Comparison of ENCODE assay signal across 8 cellular contexts in the genomic region with DNA sequence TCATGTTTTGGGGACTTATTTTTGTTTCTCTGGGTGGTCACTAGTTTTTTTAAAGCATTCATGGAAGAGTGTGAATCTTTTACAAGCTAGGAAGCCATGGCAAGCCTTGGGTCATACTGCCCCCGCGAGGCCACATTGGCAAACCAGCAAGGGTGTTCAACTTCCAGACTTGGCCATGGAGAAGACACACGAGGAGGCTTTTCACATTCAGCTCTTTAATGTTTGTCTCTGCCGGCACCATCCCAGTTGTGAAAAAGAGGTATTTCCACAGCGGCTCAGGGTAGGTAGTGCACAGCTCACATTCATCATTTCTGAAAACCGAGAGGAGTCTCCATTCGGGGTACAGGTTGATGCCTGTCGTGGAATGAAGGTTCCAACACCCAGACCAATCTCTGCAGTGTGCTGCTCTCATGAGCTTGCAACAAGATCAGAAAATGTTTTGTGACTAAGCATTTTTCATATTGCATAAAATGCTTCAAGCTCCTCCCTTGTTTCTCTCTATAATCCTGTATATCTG. TPM values are rescaled to one million over a fixed set of nuclear protein-coding genes. Genes with fewer than 3 reads are reported as not detected.
DNase-seq lines count a peak whose midpoint lies in the region; ATAC-seq, FAIRE-seq and TF ChIP-seq lines count a peak whose summit lies in the region.

No MANE protein-coding gene starts in this region.

- H3K4me1 ChIP-seq in liver (ENCODE audit: control insufficient read depth in 4 of 4, insufficient read depth in 4 of 4, low read length in 3 of 4) = peaks cover 0 to 10% (median 7%) of the 10 kb centered on the region in 4 donors

- no peak for ATAC-seq in GM18520 (IDR thresholded peaks at IDR 0.05; ENCODE audit: unreplicated experiment)
- no peak for ATAC-seq in HG02759 (IDR thresholded peaks at IDR 0.05; ENCODE audit: unreplicated experiment)

- H3K4me3 ChIP-seq in LNCaP clone FGC (ENCODE audit: low read depth, low read length) = no peak overlapping the region
- H3K4me3 ChIP-seq in liver (ENCODE audit: low read depth in 1 of 3, low read length in 3 of 3) = no peak overlapping the region

- no peaks in the 10 kb centered on the region for H3K36me3 ChIP-seq in liver (ENCODE audit: control insufficient read depth in 4 of 4, insufficient read depth in 3 of 4, low read depth in 1 of 4, low read length in 3 of 4)

- DNase-seq in D721Med (ENCODE audit: insufficient read length, low spot score) = no peak
- DNase-seq in LNCaP clone FGC (ENCODE audit: low read depth) = peak; percentile 46
- DNase-seq in activated CD4-positive, alpha-beta T cell treated with anti-CD3 and anti-CD28 coated beads for 1 hour = peak; percentile 44
- DNase-seq in cerebellum (ENCODE audit: low spot score) = peak; percentile 29
- peak; percentile 37 for DNase-seq in stimulated activated CD8-positive, alpha-beta memory T cell treated with anti-CD3 and anti-CD28 coated beads, Interleukin-15, amount 100 ng/mL, for 1 hour (ENCODE audit: low read depth)

- 42% methylated on average over 8 of the region's 8 CpGs for WGBS in liver

- no peak overlapping the region for H3K27ac ChIP-seq in liver (ENCODE audit: low read depth in 1 of 2, low read length in 2 of 2)

- TF ChIP-seq RAD21 in liver (IDR thresholded peaks at IDR 0.05) = peak; percentile 78 to 83

- H3K9me3 ChIP-seq in liver (ENCODE audit: control insufficient read depth in 4 of 4, low read length in 3 of 4) = no peaks in the 10 kb centered on the region

- no peak overlapping the region for H3K9ac ChIP-seq in liver (ENCODE audit: low read depth in 1 of 2, low read length in 2 of 2)

- FAIRE-seq in D721Med (lab: Jason Lieb, UNC) = no peak

- H3K27me3 ChIP-seq in liver (ENCODE audit: control insufficient read depth in 4 of 4, insufficient read depth in 4 of 4, low read length in 3 of 4) = peaks cover 0 to 5% (median 0%) of the 10 kb centered on the region in 4 donors

- TF ChIP-seq CTCF in D721Med (IDR thresholded peaks at IDR 0.05; ENCODE audit: insufficient read depth, missing control alignments) = peak; percentile 79
- peak; percentile 94 for TF ChIP-seq CTCF in LNCaP clone FGC (IDR thresholded peaks at IDR 0.05; ENCODE audit: control insufficient read depth, extremely low read depth, insufficient read depth)
- peak; percentile 55 for TF ChIP-seq CTCF in liver (IDR thresholded peaks at IDR 0.05; ENCODE audit: low read depth, low read length, missing input control)

TF ChIP-seq in liver, 16 proteins besides CTCF, POLR2A, EP300 and RAD21:
- no peak for TF ChIP-seq SP1 (IDR thresholded peaks at IDR 0.05)
- TF ChIP-seq, protein P1, sequence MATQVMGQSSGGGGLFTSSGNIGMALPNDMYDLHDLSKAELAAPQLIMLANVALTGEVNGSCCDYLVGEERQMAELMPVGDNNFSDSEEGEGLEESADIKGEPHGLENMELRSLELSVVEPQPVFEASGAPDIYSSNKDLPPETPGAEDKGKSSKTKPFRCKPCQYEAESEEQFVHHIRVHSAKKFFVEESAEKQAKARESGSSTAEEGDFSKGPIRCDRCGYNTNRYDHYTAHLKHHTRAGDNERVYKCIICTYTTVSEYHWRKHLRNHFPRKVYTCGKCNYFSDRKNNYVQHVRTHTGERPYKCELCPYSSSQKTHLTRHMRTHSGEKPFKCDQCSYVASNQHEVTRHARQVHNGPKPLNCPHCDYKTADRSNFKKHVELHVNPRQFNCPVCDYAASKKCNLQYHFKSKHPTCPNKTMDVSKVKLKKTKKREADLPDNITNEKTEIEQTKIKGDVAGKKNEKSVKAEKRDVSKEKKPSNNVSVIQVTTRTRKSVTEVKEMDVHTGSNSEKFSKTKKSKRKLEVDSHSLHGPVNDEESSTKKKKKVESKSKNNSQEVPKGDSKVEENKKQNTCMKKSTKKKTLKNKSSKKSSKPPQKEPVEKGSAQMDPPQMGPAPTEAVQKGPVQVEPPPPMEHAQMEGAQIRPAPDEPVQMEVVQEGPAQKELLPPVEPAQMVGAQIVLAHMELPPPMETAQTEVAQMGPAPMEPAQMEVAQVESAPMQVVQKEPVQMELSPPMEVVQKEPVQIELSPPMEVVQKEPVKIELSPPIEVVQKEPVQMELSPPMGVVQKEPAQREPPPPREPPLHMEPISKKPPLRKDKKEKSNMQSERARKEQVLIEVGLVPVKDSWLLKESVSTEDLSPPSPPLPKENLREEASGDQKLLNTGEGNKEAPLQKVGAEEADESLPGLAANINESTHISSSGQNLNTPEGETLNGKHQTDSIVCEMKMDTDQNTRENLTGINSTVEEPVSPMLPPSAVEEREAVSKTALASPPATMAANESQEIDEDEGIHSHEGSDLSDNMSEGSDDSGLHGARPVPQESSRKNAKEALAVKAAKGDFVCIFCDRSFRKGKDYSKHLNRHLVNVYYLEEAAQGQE (IDR thresholded peaks at IDR 0.05) = no peak

RNA-seq across cellular contexts. Expression of a gene that starts 7.7 kb away (rescaled TPM):
- total RNA-seq in cerebellum = not detected
- under 1 TPM; 0.23 to 0.75 TPM for total RNA-seq in liver
- polyA plus RNA-seq in liver = under 1 TPM; 0.06 to 0.51 TPM

RNA-seq across cellular contexts. Expression of a gene that starts 24.6 kb away (rescaled TPM):
- 0.45 TPM for total RNA-seq in cerebellum
- 1 to 10 TPM; 3.3 to 3.4 TPM for total RNA-seq in liver
- 1 to 10 TPM in 1 of 2 donors, under 1 TPM in 1; 0.68 to 1.5 TPM for polyA plus RNA-seq in liver

RNA-seq across cellular contexts. Expression of a gene that starts 28.6 kb away (rescaled TPM):
- total RNA-seq in cerebellum = 0.36 TPM
- 1 to 10 TPM; 1.0 to 9.0 TPM for total RNA-seq in liver
- under 1 TPM; 0.51 to 0.62 TPM for polyA plus RNA-seq in liver
